In genomic region chr9:74952281-74953151, GRCh38 we compare ENCODE assay signal across 8 cellular contexts. TPM values are rescaled to one million over a fixed set of nuclear protein-coding genes. Genes with fewer than 3 reads are reported as not detected.
DNase-seq lines count a peak whose midpoint lies in the region; ATAC-seq and TF ChIP-seq lines count a peak whose summit lies in the region.

C9orf40 (minus strand) TSS chr9:74952912; CDS start chr9:74952611, 301 bp downstream.

- H3K27me3 Mint-ChIP-seq in activated CD4-positive, alpha-beta T cell treated with anti-CD3 and anti-CD28 coated beads for 36 hours = no peaks in the 10 kb centered on the region

- peak within 1 kb of the TSS; percentile 75 for H3K4me3 ChIP-seq in choroid plexus epithelial cell (ENCODE audit: low read depth, low read length)

- CTCF ChIA-PET in activated CD4-positive, alpha-beta T cell treated with anti-CD3 and anti-CD28 coated beads for 36 hours (lab: Charles Lee) = interaction anchor here (0.6 to 3.1 kb wide), 22 partner anchors 11 to 902 kb away, joined by 3 to 12 read pairs (median 4); partner anchors contain the start of genes CARNMT1, NMRK1 and OSTF1

- intact Hi-C loops in activated CD4-positive, alpha-beta T cell treated with anti-CD3 and anti-CD28 coated beads for 36 hours (cut with DNase I, micrococcal nuclease) = loop anchor here (1.0 to 10.0 kb wide), 10 partner anchors 76 to 1818 kb away; partner anchors contain the start of genes CARNMT1 (in 2 of the 2), NMRK1 (in 2 of the 2), OSTF1 (in 2 of the 2) and RFK (in 1 of the 2)

- POLR2A ChIA-PET in activated CD4-positive, alpha-beta T cell treated with anti-CD3 and anti-CD28 coated beads for 36 hours (lab: Charles Lee) = interaction anchor here (0.6 to 1.5 kb wide), 4 partner anchors 75 to 609 kb away, joined by 3 to 4 read pairs (median 4); partner anchors contain the start of genes CARNMT1, NMRK1 and OSTF1

- H3K9me3 Mint-ChIP-seq in activated CD4-positive, alpha-beta T cell treated with anti-CD3 and anti-CD28 coated beads for 36 hours (ENCODE audit: low read depth) = no peaks in the 10 kb centered on the region

- peaks cover 28% of the 10 kb centered on the region for H3K4me1 Mint-ChIP-seq in activated CD4-positive, alpha-beta T cell treated with anti-CD3 and anti-CD28 coated beads for 36 hours

- TF ChIP-seq CTCF in choroid plexus epithelial cell (conservative IDR thresholded peaks at IDR 0.05; ENCODE audit: low read depth, low read length) = peak; percentile 75

- ATAC-seq in GM19324 (IDR thresholded peaks at IDR 0.05; ENCODE audit: low FRiP score, unreplicated experiment) (peak; percentile 96), HG03460 (IDR thresholded peaks at IDR 0.05; ENCODE audit: unreplicated experiment) (peak; percentile 92)
- ATAC-seq in activated CD4-positive, alpha-beta T cell treated with anti-CD3 and anti-CD28 coated beads for 36 hours = peak; percentile 93

- H3K4me3 Mint-ChIP-seq in activated CD4-positive, alpha-beta T cell treated with anti-CD3 and anti-CD28 coated beads for 36 hours = peak within 1 kb of the TSS; percentile 93

- DNase-seq in C1 segment of cervical spinal cord (lab: John Stamatoyannopoulos, UW) = peak in 13 of 14 donors; percentile 44 to 87 (median 71)
- DNase-seq in NCI-H524 (lab: John Stamatoyannopoulos, UW) = peak; percentile 24 to 63
- DNase-seq in activated CD4-positive, alpha-beta T cell treated with anti-CD3 and anti-CD28 coated beads for 36 hours = peak; percentile 95
- peak; percentile 86 for DNase-seq in choroid plexus epithelial cell (ENCODE audit: low read depth)
- DNase-seq in left kidney (ENCODE audit: low read depth, low spot score) = peak; percentile 96
- peak; percentile 93 for DNase-seq in stimulated activated CD4-positive, alpha-beta T cell treated with anti-CD3 and anti-CD28 coated beads, Interleukin-2, amount 100 ng/mL, for 24 hours

- H3K27ac Mint-ChIP-seq in activated CD4-positive, alpha-beta T cell treated with anti-CD3 and anti-CD28 coated beads for 36 hours = peak within 1 kb of the TSS; percentile 96

- peaks cover 20% of the 10 kb centered on the region for H3K36me3 Mint-ChIP-seq in activated CD4-positive, alpha-beta T cell treated with anti-CD3 and anti-CD28 coated beads for 36 hours (ENCODE audit: low read depth)

RNA-seq across cellular contexts. Expression of gene C9orf40, which starts in this region (rescaled TPM):
- total RNA-seq in activated CD4-positive, alpha-beta T cell treated with anti-CD3 and anti-CD28 coated beads for 36 hours = 10 to 100 TPM; 14.0 to 19.7 TPM

Comparison
In these comparisons a context has a peak if more than half of its experiments do, and no peak if none do; other contexts are left out.
1. Peak in every context shown above with its lines: DNase-seq, ATAC-seq and H3K4me3 ChIP-seq.
2. DNase-seq: peak in every context shown above with its lines; median percentile 96 in left kidney; 95 in activated CD4-positive, alpha-beta T cell treated with anti-CD3 and anti-CD28 coated beads for 36 hours; 93 in stimulated activated CD4-positive, alpha-beta T cell treated with anti-CD3 and anti-CD28 coated beads, Interleukin-2, amount 100 ng/mL, for 24 hours; 86 in choroid plexus epithelial cell; 71 in C1 segment of cervical spinal cord; 44 in NCI-H524.